8 cellular contexts compared by ENCODE assay signal in the genomic region with DNA sequence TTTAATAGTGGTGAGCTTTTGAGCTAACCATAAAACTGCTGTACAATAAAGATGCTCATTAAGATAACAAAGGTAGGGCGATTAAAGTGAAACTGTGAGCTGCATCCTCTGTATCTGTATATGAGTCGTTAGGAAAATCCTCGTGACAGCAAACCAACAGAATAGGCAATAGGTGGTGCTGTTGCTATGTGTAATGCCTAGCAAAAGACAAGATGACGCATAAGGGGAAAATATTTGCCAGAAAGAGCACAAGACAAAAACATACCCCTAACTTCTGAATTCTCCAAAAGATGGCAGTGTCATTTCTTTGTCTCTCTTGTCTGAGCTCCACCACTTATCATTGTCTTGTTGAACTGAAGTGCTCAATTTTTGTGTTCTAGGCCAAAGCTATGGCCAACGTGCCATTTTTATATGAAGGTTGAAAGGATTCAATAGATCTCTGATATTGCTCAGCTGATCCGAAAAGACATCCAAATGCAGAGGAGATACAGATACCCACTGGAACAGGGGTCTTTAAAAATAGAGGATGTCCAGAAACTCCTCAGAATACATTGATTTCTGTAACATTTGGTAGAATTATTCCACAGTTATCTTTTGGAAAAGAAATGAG. TPM values are rescaled to one million over a fixed set of nuclear protein-coding genes. Genes with fewer than 3 reads are reported as not detected.
DNase-seq lines count a peak whose midpoint lies in the region; ATAC-seq and TF ChIP-seq lines count a peak whose summit lies in the region.

No MANE protein-coding gene starts in this region.

- H3K4me3 ChIP-seq in SU-DHL-6 (ENCODE audit: insufficient read depth, low read length, poor library complexity, severe bottlenecking) = no peak overlapping the region
- no peak overlapping the region for H3K4me3 ChIP-seq in lower lobe of right lung
- H3K4me3 ChIP-seq in upper lobe of left lung = no peak overlapping the region

- H3K9me2 ChIP-seq in SU-DHL-6 (replicated peaks; ENCODE audit: insufficient read depth, low read length) = no peaks in the 10 kb centered on the region

- TF ChIP-seq EP300 in upper lobe of left lung (IDR thresholded peaks at IDR 0.05) = no peak

- H2AFZ ChIP-seq in SU-DHL-6 (ENCODE audit: low read depth, low read length, severe bottlenecking) = no peak overlapping the region

- H3K27ac ChIP-seq in SU-DHL-6 (ENCODE audit: low read depth, low read length) (no peak overlapping the region), lower lobe of right lung (no peak overlapping the region), upper lobe of left lung (no peak overlapping the region)

- H3K27me3 ChIP-seq in SU-DHL-6 (ENCODE audit: low read length) = no peaks in the 10 kb centered on the region
- H3K27me3 ChIP-seq in lower lobe of right lung (ENCODE audit: low read depth) = no peaks in the 10 kb centered on the region
- no peaks in the 10 kb centered on the region for H3K27me3 ChIP-seq in upper lobe of left lung

- H3K4me1 ChIP-seq in lower lobe of right lung (no peaks in the 10 kb centered on the region), upper lobe of left lung (peaks cover 0 to 2% (median 0%) of the 10 kb centered on the region in 4 donors)

- no peak overlapping the region for H3K4me2 ChIP-seq in SU-DHL-6 (ENCODE audit: low read depth, low read length, poor library complexity, severe bottlenecking)

- no peaks in the 10 kb centered on the region for H3K9me3 ChIP-seq in SU-DHL-6 (ENCODE audit: insufficient read depth, low read length)
- no peaks in the 10 kb centered on the region for H3K9me3 ChIP-seq in lower lobe of right lung
- no peaks in the 10 kb centered on the region for H3K9me3 ChIP-seq in upper lobe of left lung

- TF ChIP-seq CTCF in SU-DHL-6 (IDR thresholded peaks at IDR 0.05; ENCODE audit: insufficient read depth, low read length, poor library complexity, severe bottlenecking) (peak; percentile 39), lower lobe of right lung (IDR thresholded peaks at IDR 0.05) (peak; percentile 71), upper lobe of left lung (IDR thresholded peaks at IDR 0.05) (peak; percentile 38 to 83 (median 66))

- H3K79me2 ChIP-seq in SU-DHL-6 (ENCODE audit: insufficient read depth, low read length) = no peaks in the 10 kb centered on the region

- H3K36me3 ChIP-seq in SU-DHL-6 (ENCODE audit: low read length) (no peaks in the 10 kb centered on the region), lower lobe of right lung (no peaks in the 10 kb centered on the region), upper lobe of left lung (no peaks in the 10 kb centered on the region)

- peak; percentile 80 for DNase-seq in Caki2 (ENCODE audit: low read depth)
- peak; percentile 76 for DNase-seq in NCI-H1694 treated with DMSO at 0.1 percent for 48 hours (lab: John Stamatoyannopoulos, UW)
- peak; percentile 93 for DNase-seq in dermis blood vessel endothelial cell
- no peak for DNase-seq in lower lobe of right lung
- DNase-seq in upper lobe of left lung = peak in 1 of 2 donors; percentile 35

- intact Hi-C loops in lower lobe of right lung (cut with DNase I) = no loop called here

- ATAC-seq in GM18907 (IDR thresholded peaks at IDR 0.05; ENCODE audit: unreplicated experiment) = peak; percentile 98
- ATAC-seq in HG03060 (IDR thresholded peaks at IDR 0.05; ENCODE audit: low read depth, unreplicated experiment) = peak; percentile 91
- peak; percentile 89 to 93 for ATAC-seq in lower lobe of right lung
- peak; percentile 83 to 95 for ATAC-seq in upper lobe of left lung (ENCODE audit: low FRiP score in 2 of 2)

- WGBS in upper lobe of left lung, 2 donors = 20 to 25% methylated on average over 6 of the region's 6 CpGs

- H3F3A ChIP-seq in SU-DHL-6 (ENCODE audit: insufficient read depth) = no peaks in the 10 kb centered on the region

- H4K20me1 ChIP-seq in SU-DHL-6 (ENCODE audit: low read depth, low read length) = no peaks in the 10 kb centered on the region

- in situ Hi-C loops in Caki2 (cut with HindIII; ENCODE audit: low pct_unique_long_range_greater_than_20kb, low sequenced_read_pairs) = no loop called here

- no peak overlapping the region for H3K9ac ChIP-seq in SU-DHL-6 (ENCODE audit: low read length)

- TF ChIP-seq POLR2A in upper lobe of left lung (IDR thresholded peaks at IDR 0.05) = no peak

RNA-seq across cellular contexts. Expression of gene ANKEF1, which starts 56.3 kb away (rescaled TPM):
- 3.7 and 7.1 TPM in 2 replicates for total RNA-seq in Caki2 (2014; rRNA removed; shearing (Covaris generic); ENCODE audit: low replicate concordance)
- 1.5 and 2.0 TPM in 2 replicates for total RNA-seq in dermis blood vessel endothelial cell
- 3.8 TPM for total RNA-seq in lower lobe of right lung
- total RNA-seq in upper lobe of left lung = 1 to 10 TPM; 1.0 to 7.5 (median 3.5) TPM
